5 cellular contexts compared by ENCODE assay signal in the genomic region with DNA sequence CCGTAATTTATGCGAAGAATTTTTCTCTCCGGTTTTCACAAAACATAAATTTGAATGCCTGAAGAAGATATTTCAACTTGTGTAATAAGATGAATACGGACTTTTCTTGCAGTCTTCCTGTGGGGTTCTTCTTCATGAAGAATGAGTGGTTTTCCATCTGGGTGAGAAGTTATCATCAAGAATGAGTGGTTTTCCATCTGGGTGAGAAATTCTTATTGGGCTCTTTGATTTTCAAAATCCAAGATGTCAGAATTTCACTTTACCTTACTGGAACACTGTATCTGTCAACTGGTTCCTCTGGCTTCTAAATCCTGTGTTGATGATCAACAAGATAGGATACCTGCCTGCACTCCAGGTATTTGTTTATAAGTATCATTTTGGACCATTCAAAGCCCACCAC.
"Had no signal": no experiment of that assay in that cellular context is flagged by ENCODE, and none has a peak within 500 bp of the region (broad histone marks: within the 10 kb centered on the region; RNA-seq: fewer than 3 reads in every experiment).

No MANE protein-coding gene starts in this region.

- H3K4me3 ChIP-seq: GM23338 had no signal

- H2AFZ ChIP-seq: GM23338 had no signal

- H3K4me2 ChIP-seq: GM23338 had no signal

- DNase-seq: H9, HCEC 1CT, HFFc6 had no signal

- H3K27ac ChIP-seq: HL-60 had no signal
